Comparison of ENCODE assay signal across 14 cellular contexts in the genomic region with DNA sequence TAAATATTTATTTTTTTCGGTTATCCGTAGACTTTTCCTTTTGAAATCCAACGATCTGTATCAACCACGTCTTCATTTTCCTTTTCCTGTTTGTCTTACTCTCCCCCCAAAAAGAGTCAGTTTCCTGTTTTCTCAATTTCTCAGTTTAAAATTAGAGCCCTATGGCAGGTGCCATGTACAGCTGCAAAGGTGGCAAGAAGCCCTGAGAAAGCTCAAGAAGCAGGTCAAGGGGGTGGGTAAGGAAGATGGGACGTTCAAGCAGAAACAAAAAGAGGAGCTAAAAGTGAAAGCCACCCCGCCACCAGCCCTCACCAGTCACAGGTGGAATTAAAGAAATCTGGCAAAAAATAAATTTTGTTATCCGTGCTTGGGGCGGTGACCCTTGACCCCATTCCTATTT. TPM values are rescaled to one million over a fixed set of nuclear protein-coding genes. Genes with fewer than 3 reads are reported as not detected.
DNase-seq lines count a peak whose midpoint lies in the region; ATAC-seq and TF ChIP-seq lines count a peak whose summit lies in the region.
"Had no signal": no experiment of that assay in that cellular context is flagged by ENCODE, and none has a peak within 500 bp of the region (broad histone marks: within the 10 kb centered on the region; RNA-seq: fewer than 3 reads in every experiment).

No MANE protein-coding gene starts in this region.

- WGBS in body of pancreas, 2 donors: 70 to 82% methylated on average over 8 of the region's 8 CpGs

- peak overlapping the region; percentile 25 for H3K4me3 Mint-ChIP-seq in activated CD4-positive, alpha-beta T cell treated with anti-CD3 and anti-CD28 coated beads, Interleukin-2, amount 10 ng/mL, durations not matched to agents 7 days and 5 days
- H3K4me3 Mint-ChIP-seq: WTC11 had no signal

- H3K27me3 ChIP-seq in SJSA1 (replicated peaks) (peaks cover 80% of the 10 kb centered on the region), neutrophil (no peaks in the 10 kb centered on the region), body of pancreas (no peaks in the 10 kb centered on the region)
- H3K27me3 ChIP-seq: cardiac muscle cell had no signal

- H3K4me3 ChIP-seq in SJSA1 (no peak overlapping the region), neutrophil (ENCODE audit: low read depth in 1 of 2, low read length in 1 of 2) (no peak overlapping the region), body of pancreas (no peak overlapping the region)
- H3K4me3 ChIP-seq: cardiac muscle cell had no signal

- no peaks in the 10 kb centered on the region for H3K27me3 Mint-ChIP-seq in activated CD4-positive, alpha-beta T cell treated with anti-CD3 and anti-CD28 coated beads, Interleukin-2, amount 10 ng/mL, durations not matched to agents 7 days and 5 days

- H3K36me3 Mint-ChIP-seq in activated CD4-positive, alpha-beta T cell treated with anti-CD3 and anti-CD28 coated beads, Interleukin-2, amount 10 ng/mL, durations not matched to agents 7 days and 5 days (ENCODE audit: low read depth): no peaks in the 10 kb centered on the region
- H3K36me3 Mint-ChIP-seq: WTC11 had no signal

- H3K4me1 ChIP-seq in SJSA1 (replicated peaks) (no peaks in the 10 kb centered on the region), neutrophil (ENCODE audit: control insufficient read depth in 1 of 2, insufficient read depth in 1 of 2, low read depth in 1 of 2, low read length in 1 of 2) (peaks cover 0 to 4% of the 10 kb centered on the region in 2 experiments), body of pancreas (no peaks in the 10 kb centered on the region)

- no peaks in the 10 kb centered on the region for H3K9me3 Mint-ChIP-seq in activated CD4-positive, alpha-beta T cell treated with anti-CD3 and anti-CD28 coated beads, Interleukin-2, amount 10 ng/mL, durations not matched to agents 7 days and 5 days
- H3K9me3 Mint-ChIP-seq: WTC11 had no signal

- H3K9me3 ChIP-seq in SJSA1 (replicated peaks) (peaks cover 15% of the 10 kb centered on the region), neutrophil (no peaks in the 10 kb centered on the region), body of pancreas (no peaks in the 10 kb centered on the region)

- POLR2A ChIA-PET in activated CD4-positive, alpha-beta T cell treated with anti-CD3 and anti-CD28 coated beads, Interleukin-2, amount 10 ng/mL, durations not matched to agents 7 days and 5 days (lab: Charles Lee): interaction anchor here (0.6 kb wide), 1 partner anchor 57 kb away, joined by 5 read pairs; no protein-coding TSS in a partner anchor

- H3K4me1 Mint-ChIP-seq in activated CD4-positive, alpha-beta T cell treated with anti-CD3 and anti-CD28 coated beads, Interleukin-2, amount 10 ng/mL, durations not matched to agents 7 days and 5 days: peaks cover 19% of the 10 kb centered on the region
- H3K4me1 Mint-ChIP-seq: WTC11 had no signal

- TF ChIP-seq POLR2A in body of pancreas (IDR thresholded peaks at IDR 0.05): no peak

- H3K27ac ChIP-seq in SJSA1 (no peak overlapping the region), neutrophil (peak overlapping the region; percentile 23), body of pancreas (no peak overlapping the region)
- H3K27ac ChIP-seq: cardiac muscle cell had no signal

- ATAC-seq in GM21576 (IDR thresholded peaks at IDR 0.05; ENCODE audit: unreplicated experiment) (peak; percentile 68), body of pancreas (no peak)
- ATAC-seq: WTC11 had no signal

- no peaks in the 10 kb centered on the region for H3K36me3 ChIP-seq in SJSA1
- H3K36me3 ChIP-seq in neutrophil: peaks cover 6% of the 10 kb centered on the region
- no peaks in the 10 kb centered on the region for H3K36me3 ChIP-seq in body of pancreas (replicated peaks in 1 of 2; ENCODE audit: insufficient read depth in 1 of 2, low read depth in 2 of 2)
- H3K36me3 ChIP-seq: cardiac muscle cell had no signal

- peak overlapping the region; percentile 72 for H3K27ac Mint-ChIP-seq in activated CD4-positive, alpha-beta T cell treated with anti-CD3 and anti-CD28 coated beads, Interleukin-2, amount 10 ng/mL, durations not matched to agents 7 days and 5 days
- H3K27ac Mint-ChIP-seq: WTC11 had no signal

- intact Hi-C loops in body of pancreas (cut with DNase I): no loop called here

- peak; percentile 9 for DNase-seq in activated CD4-positive, alpha-beta T cell treated with anti-CD3 and anti-CD28 coated beads, Interleukin-2, amount 10 ng/mL, durations not matched to agents 7 days and 5 days
- DNase-seq in activated CD4-positive, alpha-beta T cell treated with anti-CD3 and anti-CD28 coated beads, Interleukin-2, amount 50 U/mL, for 48 hours: no peak
- peak; percentile 76 to 92 for DNase-seq in SJSA1 (ENCODE audit: low read depth in 1 of 2, low spot score in 2 of 2)
- DNase-seq in DMS53 treated with DMSO at 0.1 percent for 48 hours (lab: John Stamatoyannopoulos, UW; ENCODE audit: unreplicated experiment): no peak
- DNase-seq in body of pancreas: no peak
- no peak for DNase-seq in NCI-H82 (lab: John Stamatoyannopoulos, UW)
- DNase-seq: activated effector memory CD4-positive, alpha-beta T cell treated with Interleukin-2 at 50 U/mL for 16 hours; erythroblast; mammary epithelial cell; SHP77 had no signal

- TF ChIP-seq CTCF in neutrophil (IDR thresholded peaks at IDR 0.05) (no peak), body of pancreas (IDR thresholded peaks at IDR 0.05) (no peak)

- CTCF ChIA-PET in activated CD4-positive, alpha-beta T cell treated with anti-CD3 and anti-CD28 coated beads, Interleukin-2, amount 10 ng/mL, durations not matched to agents 7 days and 5 days (lab: Charles Lee): no interaction called here

RNA-seq across cellular contexts. Expression of gene SLC35E3, which starts 26.7 kb away (rescaled TPM):
- total RNA-seq in activated CD4-positive, alpha-beta T cell treated with anti-CD3 and anti-CD28 coated beads, Interleukin-2, amount 10 ng/mL, durations not matched to agents 7 days and 5 days: 1 to 10 TPM; 8.1 TPM
- total RNA-seq in SJSA1 (2014; rRNA removed; shearing (Covaris generic)): 0.63 and 4.9 TPM in 2 replicates
- 1 to 10 TPM; 2.1 to 2.6 TPM for total RNA-seq in body of pancreas

RNA-seq across cellular contexts. Expression of gene MDM2, which starts 35.3 kb away (rescaled TPM):
- 100 to 1,000 TPM; 207 to 214 TPM for total RNA-seq in activated CD4-positive, alpha-beta T cell treated with anti-CD3 and anti-CD28 coated beads, Interleukin-2, amount 10 ng/mL, durations not matched to agents 7 days and 5 days
- total RNA-seq in SJSA1 (2014; rRNA removed; shearing (Covaris generic)): 2,133 and 2,408 TPM in 2 replicates
- 10 to 100 TPM; 54.1 to 93.4 TPM for total RNA-seq in body of pancreas

Comparison
In these comparisons a context has a peak if more than half of its experiments do, and no peak if none do; other contexts are left out.
1. DNase-seq: peak in activated CD4-positive, alpha-beta T cell treated with anti-CD3 and anti-CD28 coated beads, Interleukin-2, amount 10 ng/mL, durations not matched to agents 7 days and 5 days (single experiment) and SJSA1 (2 of 2); none in activated CD4-positive, alpha-beta T cell treated with anti-CD3 and anti-CD28 coated beads, Interleukin-2, amount 50 U/mL, for 48 hours (0 of 2), DMS53 treated with DMSO at 0.1 percent for 48 hours (single experiment), body of pancreas (0 of 4) and NCI-H82 (single experiment).